In the genomic region with DNA sequence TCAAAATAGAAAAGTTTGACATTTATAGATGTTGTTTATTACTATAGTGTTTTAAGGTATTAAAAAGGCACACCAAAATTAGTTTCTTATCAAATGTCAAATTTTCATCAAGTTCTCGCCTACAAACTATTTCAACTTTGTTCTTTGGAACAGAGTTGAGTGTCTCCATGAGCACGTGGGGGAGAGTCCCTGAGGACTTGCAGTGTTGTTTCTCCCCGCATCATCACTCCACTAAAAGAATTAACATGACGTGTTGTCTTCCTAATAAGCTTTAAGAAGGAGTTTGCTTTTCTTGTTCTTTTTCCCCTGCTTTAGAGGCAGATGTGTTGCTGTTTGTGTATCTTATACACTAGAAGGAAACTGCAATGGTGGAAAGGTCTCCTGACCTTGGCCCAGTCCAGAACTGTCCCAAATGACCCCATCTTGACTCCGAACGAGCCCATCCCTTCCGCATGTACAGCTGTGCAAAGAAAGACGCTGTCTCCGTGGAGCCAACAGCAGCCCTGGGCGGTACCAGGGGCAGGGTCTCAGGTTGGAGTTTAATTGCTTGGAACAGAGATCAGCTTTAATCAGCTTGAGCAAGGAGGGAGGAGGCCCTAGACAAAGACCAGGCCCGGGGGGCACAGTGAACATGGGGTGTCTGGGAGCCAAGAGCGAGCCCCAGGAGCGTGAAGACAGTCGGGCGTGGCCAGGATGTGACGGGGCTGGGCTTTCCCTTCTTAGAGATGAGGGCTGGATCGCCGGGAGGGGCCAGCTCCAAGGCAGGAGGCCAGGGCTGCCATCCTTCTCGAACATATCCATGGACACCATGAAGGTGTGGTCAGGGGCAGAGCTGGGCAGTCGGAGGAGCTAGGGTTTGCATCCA, we compare ENCODE assay signal across 2 cellular contexts.
TF ChIP-seq lines count a peak whose summit lies in the region.

No MANE protein-coding gene starts in this region.

TF ChIP-seq in SK-N-SH, 30 proteins besides CTCF, POLR2A, EP300 and RAD21 (continued from another document):
- TF ChIP-seq, protein P1, sequence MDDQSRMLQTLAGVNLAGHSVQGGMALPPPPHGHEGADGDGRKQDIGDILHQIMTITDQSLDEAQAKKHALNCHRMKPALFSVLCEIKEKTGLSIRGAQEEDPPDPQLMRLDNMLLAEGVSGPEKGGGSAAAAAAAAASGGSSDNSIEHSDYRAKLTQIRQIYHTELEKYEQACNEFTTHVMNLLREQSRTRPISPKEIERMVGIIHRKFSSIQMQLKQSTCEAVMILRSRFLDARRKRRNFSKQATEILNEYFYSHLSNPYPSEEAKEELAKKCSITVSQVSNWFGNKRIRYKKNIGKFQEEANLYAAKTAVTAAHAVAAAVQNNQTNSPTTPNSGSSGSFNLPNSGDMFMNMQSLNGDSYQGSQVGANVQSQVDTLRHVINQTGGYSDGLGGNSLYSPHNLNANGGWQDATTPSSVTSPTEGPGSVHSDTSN (IDR thresholded peaks at IDR 0.05), result no peak
- TF ChIP-seq, protein P2, sequence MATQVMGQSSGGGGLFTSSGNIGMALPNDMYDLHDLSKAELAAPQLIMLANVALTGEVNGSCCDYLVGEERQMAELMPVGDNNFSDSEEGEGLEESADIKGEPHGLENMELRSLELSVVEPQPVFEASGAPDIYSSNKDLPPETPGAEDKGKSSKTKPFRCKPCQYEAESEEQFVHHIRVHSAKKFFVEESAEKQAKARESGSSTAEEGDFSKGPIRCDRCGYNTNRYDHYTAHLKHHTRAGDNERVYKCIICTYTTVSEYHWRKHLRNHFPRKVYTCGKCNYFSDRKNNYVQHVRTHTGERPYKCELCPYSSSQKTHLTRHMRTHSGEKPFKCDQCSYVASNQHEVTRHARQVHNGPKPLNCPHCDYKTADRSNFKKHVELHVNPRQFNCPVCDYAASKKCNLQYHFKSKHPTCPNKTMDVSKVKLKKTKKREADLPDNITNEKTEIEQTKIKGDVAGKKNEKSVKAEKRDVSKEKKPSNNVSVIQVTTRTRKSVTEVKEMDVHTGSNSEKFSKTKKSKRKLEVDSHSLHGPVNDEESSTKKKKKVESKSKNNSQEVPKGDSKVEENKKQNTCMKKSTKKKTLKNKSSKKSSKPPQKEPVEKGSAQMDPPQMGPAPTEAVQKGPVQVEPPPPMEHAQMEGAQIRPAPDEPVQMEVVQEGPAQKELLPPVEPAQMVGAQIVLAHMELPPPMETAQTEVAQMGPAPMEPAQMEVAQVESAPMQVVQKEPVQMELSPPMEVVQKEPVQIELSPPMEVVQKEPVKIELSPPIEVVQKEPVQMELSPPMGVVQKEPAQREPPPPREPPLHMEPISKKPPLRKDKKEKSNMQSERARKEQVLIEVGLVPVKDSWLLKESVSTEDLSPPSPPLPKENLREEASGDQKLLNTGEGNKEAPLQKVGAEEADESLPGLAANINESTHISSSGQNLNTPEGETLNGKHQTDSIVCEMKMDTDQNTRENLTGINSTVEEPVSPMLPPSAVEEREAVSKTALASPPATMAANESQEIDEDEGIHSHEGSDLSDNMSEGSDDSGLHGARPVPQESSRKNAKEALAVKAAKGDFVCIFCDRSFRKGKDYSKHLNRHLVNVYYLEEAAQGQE (IDR thresholded peaks at IDR 0.05; ENCODE audit: low read depth, low read length), result no peak
- no peak for TF ChIP-seq JUND (IDR thresholded peaks at IDR 0.05)

TF ChIP-seq in SK-N-SH treated with all-trans-retinoic acid at 6 μM for 48 hours, 23 proteins besides CTCF, POLR2A, EP300 and RAD21:
- TF ChIP-seq, protein P3, sequence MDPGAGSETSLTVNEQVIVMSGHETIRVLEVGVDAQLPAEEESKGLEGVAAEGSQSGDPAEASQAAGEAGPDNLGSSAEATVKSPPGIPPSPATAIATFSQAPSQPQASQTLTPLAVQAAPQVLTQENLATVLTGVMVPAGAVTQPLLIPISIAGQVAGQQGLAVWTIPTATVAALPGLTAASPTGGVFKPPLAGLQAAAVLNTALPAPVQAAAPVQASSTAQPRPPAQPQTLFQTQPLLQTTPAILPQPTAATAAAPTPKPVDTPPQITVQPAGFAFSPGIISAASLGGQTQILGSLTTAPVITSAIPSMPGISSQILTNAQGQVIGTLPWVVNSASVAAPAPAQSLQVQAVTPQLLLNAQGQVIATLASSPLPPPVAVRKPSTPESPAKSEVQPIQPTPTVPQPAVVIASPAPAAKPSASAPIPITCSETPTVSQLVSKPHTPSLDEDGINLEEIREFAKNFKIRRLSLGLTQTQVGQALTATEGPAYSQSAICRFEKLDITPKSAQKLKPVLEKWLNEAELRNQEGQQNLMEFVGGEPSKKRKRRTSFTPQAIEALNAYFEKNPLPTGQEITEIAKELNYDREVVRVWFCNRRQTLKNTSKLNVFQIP (CRISPR knock-in tag; IDR thresholded peaks at IDR 0.05; ENCODE audit: borderline replicate concordance, low read depth), result no peak
- TF ChIP-seq ARNTL (CRISPR knock-in tag; IDR thresholded peaks at IDR 0.05; ENCODE audit: borderline replicate concordance, low read depth) (no peak), SNAI2 (CRISPR knock-in tag; IDR thresholded peaks at IDR 0.05) (no peak), ESRRG (CRISPR knock-in tag; IDR thresholded peaks at IDR 0.05) (no peak), BACH2 (CRISPR knock-in tag; IDR thresholded peaks at IDR 0.05; ENCODE audit: borderline replicate concordance) (no peak), PPARA (CRISPR knock-in tag; IDR thresholded peaks at IDR 0.05; ENCODE audit: borderline replicate concordance) (no peak), ZNF70 (CRISPR knock-in tag; IDR thresholded peaks at IDR 0.05) (no peak), OSR1 (CRISPR knock-in tag; IDR thresholded peaks at IDR 0.05) (no peak), RARB (CRISPR knock-in tag; IDR thresholded peaks at IDR 0.05) (no peak), ZFP3 (CRISPR knock-in tag; IDR thresholded peaks at IDR 0.05) (no peak), CSDC2 (CRISPR knock-in tag; IDR thresholded peaks at IDR 0.05) (no peak), ZFP30 (CRISPR knock-in tag; IDR thresholded peaks at IDR 0.05) (no peak), ISL1 (CRISPR knock-in tag; IDR thresholded peaks at IDR 0.05) (no peak), TCF4 (CRISPR knock-in tag; IDR thresholded peaks at IDR 0.05; ENCODE audit: borderline replicate concordance) (no peak), TOX (CRISPR knock-in tag; IDR thresholded peaks at IDR 0.05; ENCODE audit: borderline replicate concordance) (no peak)
- TF ChIP-seq, protein P4, sequence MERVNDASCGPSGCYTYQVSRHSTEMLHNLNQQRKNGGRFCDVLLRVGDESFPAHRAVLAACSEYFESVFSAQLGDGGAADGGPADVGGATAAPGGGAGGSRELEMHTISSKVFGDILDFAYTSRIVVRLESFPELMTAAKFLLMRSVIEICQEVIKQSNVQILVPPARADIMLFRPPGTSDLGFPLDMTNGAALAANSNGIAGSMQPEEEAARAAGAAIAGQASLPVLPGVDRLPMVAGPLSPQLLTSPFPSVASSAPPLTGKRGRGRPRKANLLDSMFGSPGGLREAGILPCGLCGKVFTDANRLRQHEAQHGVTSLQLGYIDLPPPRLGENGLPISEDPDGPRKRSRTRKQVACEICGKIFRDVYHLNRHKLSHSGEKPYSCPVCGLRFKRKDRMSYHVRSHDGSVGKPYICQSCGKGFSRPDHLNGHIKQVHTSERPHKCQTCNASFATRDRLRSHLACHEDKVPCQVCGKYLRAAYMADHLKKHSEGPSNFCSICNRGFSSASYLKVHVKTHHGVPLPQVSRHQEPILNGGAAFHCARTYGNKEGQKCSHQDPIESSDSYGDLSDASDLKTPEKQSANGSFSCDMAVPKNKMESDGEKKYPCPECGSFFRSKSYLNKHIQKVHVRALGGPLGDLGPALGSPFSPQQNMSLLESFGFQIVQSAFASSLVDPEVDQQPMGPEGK (CRISPR knock-in tag; IDR thresholded peaks at IDR 0.05; ENCODE audit: borderline replicate concordance), result no peak
- TF ChIP-seq, protein P5, sequence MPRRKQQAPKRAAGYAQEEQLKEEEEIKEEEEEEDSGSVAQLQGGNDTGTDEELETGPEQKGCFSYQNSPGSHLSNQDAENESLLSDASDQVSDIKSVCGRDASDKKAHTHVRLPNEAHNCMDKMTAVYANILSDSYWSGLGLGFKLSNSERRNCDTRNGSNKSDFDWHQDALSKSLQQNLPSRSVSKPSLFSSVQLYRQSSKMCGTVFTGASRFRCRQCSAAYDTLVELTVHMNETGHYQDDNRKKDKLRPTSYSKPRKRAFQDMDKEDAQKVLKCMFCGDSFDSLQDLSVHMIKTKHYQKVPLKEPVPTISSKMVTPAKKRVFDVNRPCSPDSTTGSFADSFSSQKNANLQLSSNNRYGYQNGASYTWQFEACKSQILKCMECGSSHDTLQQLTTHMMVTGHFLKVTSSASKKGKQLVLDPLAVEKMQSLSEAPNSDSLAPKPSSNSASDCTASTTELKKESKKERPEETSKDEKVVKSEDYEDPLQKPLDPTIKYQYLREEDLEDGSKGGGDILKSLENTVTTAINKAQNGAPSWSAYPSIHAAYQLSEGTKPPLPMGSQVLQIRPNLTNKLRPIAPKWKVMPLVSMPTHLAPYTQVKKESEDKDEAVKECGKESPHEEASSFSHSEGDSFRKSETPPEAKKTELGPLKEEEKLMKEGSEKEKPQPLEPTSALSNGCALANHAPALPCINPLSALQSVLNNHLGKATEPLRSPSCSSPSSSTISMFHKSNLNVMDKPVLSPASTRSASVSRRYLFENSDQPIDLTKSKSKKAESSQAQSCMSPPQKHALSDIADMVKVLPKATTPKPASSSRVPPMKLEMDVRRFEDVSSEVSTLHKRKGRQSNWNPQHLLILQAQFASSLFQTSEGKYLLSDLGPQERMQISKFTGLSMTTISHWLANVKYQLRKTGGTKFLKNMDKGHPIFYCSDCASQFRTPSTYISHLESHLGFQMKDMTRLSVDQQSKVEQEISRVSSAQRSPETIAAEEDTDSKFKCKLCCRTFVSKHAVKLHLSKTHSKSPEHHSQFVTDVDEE (CRISPR knock-in tag; IDR thresholded peaks at IDR 0.05), result no peak
- TF ChIP-seq, protein P6, sequence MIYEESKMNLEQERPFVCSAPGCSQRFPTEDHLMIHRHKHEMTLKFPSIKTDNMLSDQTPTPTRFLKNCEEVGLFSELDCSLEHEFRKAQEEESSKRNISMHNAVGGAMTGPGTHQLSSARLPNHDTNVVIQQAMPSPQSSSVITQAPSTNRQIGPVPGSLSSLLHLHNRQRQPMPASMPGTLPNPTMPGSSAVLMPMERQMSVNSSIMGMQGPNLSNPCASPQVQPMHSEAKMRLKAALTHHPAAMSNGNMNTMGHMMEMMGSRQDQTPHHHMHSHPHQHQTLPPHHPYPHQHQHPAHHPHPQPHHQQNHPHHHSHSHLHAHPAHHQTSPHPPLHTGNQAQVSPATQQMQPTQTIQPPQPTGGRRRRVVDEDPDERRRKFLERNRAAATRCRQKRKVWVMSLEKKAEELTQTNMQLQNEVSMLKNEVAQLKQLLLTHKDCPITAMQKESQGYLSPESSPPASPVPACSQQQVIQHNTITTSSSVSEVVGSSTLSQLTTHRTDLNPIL (CRISPR knock-in tag; IDR thresholded peaks at IDR 0.05; ENCODE audit: low read depth), result no peak
